In genomic region chr12:39632670-39633069, GRCh38 we compare ENCODE assay signal across 23 cellular contexts. TPM values are rescaled to one million over a fixed set of nuclear protein-coding genes. Genes with fewer than 3 reads are reported as not detected.
DNase-seq lines count a peak whose midpoint lies in the region; ATAC-seq and TF ChIP-seq lines count a peak whose summit lies in the region.
"Had no signal": no experiment of that assay in that cellular context is flagged by ENCODE, and none has a peak within 500 bp of the region (broad histone marks: within the 10 kb centered on the region; RNA-seq: fewer than 3 reads in every experiment).

No MANE protein-coding gene starts in this region.

- no peaks in the 10 kb centered on the region for H3K79me2 ChIP-seq in HCT116 (ENCODE audit: insufficient read depth, low read length)

- no peak overlapping the region for H3K4me2 ChIP-seq in HCT116 (ENCODE audit: low read length)
- H3K4me2 ChIP-seq: A549; BLaER1 treated with 17β-estradiol and CSF1 and Interleukin-3, amounts not matched to agents 10 nM and 100 nM; KMS-11; SK-N-SH had no signal

- TF ChIP-seq POLR2A in HCT116 (IDR thresholded peaks at IDR 0.05; ENCODE audit: borderline replicate concordance, extremely low read depth, insufficient read depth, insufficient read length): no peak

- TF ChIP-seq CTCF in BE2C (IDR thresholded peaks at IDR 0.05; ENCODE audit: low read depth, low read length): 0 out of 2 replicates have a peak, but pooled peaks have one; percentile 18
- peak in 1 of 3 experiments; percentile 29; a peak in 1 of 6 replicates for TF ChIP-seq CTCF in HCT116 (IDR thresholded peaks at IDR 0.05 in 2 of 3, conservative IDR thresholded peaks at IDR 0.05 in 1 of 3; ENCODE audit: borderline replicate concordance in 1 of 3, insufficient read depth in 1 of 3, low read depth in 2 of 3, low read length in 2 of 3)
- TF ChIP-seq CTCF in epithelial cell of esophagus (IDR thresholded peaks at IDR 0.05; ENCODE audit: insufficient read depth, low read depth, low read length, missing control alignments): peak; percentile 19
- TF ChIP-seq CTCF in lower lobe of right lung (IDR thresholded peaks at IDR 0.05): no peak

- no peaks in the 10 kb centered on the region for H3K9me2 ChIP-seq in HCT116 (ENCODE audit: insufficient read depth)
- H3K9me2 ChIP-seq: SK-N-SH had no signal

- no TSS peak for BruUV-seq in HCT116 (replicated peaks; lab: Mats Ljungman, UMichigan)

- H3K4me3 ChIP-seq in BE2C (ENCODE audit: low read depth, low read length): no peak overlapping the region
- H3K4me3 ChIP-seq in HCT116 (replicated peaks in 1 of 2; ENCODE audit: low read depth in 1 of 2, low read length in 2 of 2): no peak overlapping the region
- H3K4me3 ChIP-seq in epithelial cell of esophagus (ENCODE audit: low read length): no peak overlapping the region
- no peak overlapping the region for H3K4me3 ChIP-seq in lower lobe of right lung
- H3K4me3 ChIP-seq: A549; BLaER1 treated with 17β-estradiol and CSF1 and Interleukin-3, amounts not matched to agents 10 nM and 100 nM had no signal

- RAD21 ChIA-PET in HCT116 (lab: Charles Lee; ENCODE audit: low non-redundant PET in 1 of 2, low total read pairs in 2 of 2, uncharacterized antibody in 2 of 2, unreplicated experiment in 2 of 2): no interaction called here

- H3K9ac ChIP-seq in HCT116 (ENCODE audit: low read length): no peak overlapping the region
- H3K9ac ChIP-seq: BLaER1 treated with 17β-estradiol and CSF1 and Interleukin-3, amounts not matched to agents 10 nM and 100 nM; KMS-11; SK-N-SH had no signal

- no peak overlapping the region for H3K27ac ChIP-seq in HCT116 (ENCODE audit: low read depth, low read length)
- no peak overlapping the region for H3K27ac ChIP-seq in lower lobe of right lung
- H3K27ac ChIP-seq: A549; BLaER1 treated with 17β-estradiol and CSF1 and Interleukin-3, amounts not matched to agents 10 nM and 100 nM; KMS-11 had no signal

- H3K9me3 ChIP-seq in BE2C: no peaks in the 10 kb centered on the region
- H3K9me3 ChIP-seq in HCT116 (ENCODE audit: control insufficient read depth in 1 of 2, insufficient read depth in 1 of 2, low read depth in 1 of 2, low read length in 2 of 2): no peaks in the 10 kb centered on the region
- H3K9me3 ChIP-seq in lower lobe of right lung: no peaks in the 10 kb centered on the region
- H3K9me3 ChIP-seq: A549; BLaER1 treated with 17β-estradiol and CSF1 and Interleukin-3, amounts not matched to agents 10 nM and 100 nM; SK-N-SH had no signal

- peak; percentile 61; the same call in 1 of the 2 replicates for ATAC-seq in HCT116
- no peak for ATAC-seq in GM18867 (IDR thresholded peaks at IDR 0.05; ENCODE audit: unreplicated experiment)
- no peak for ATAC-seq in lower lobe of right lung
- ATAC-seq: A549 had no signal

- CTCF ChIA-PET in HCT116 (lab: Charles Lee): no interaction called here

- POLR2A ChIA-PET in HCT116 (lab: Charles Lee): no interaction called here

- H3K27me3 ChIP-seq in BE2C: no peaks in the 10 kb centered on the region
- no peaks in the 10 kb centered on the region for H3K27me3 ChIP-seq in HCT116 (ENCODE audit: insufficient read depth, low read length)
- H3K27me3 ChIP-seq in lower lobe of right lung (ENCODE audit: low read depth): no peaks in the 10 kb centered on the region
- H3K27me3 ChIP-seq: BLaER1 treated with 17β-estradiol and CSF1 and Interleukin-3, amounts not matched to agents 10 nM and 100 nM had no signal

- intact Hi-C loops in HCT116 (cut with micrococcal nuclease) (no loop called here), lower lobe of right lung (cut with DNase I) (no loop called here)

- H2AFZ ChIP-seq in HCT116 (ENCODE audit: low read depth, low read length, poor library complexity, severe bottlenecking): no peak overlapping the region

- H3K4me1 ChIP-seq in BE2C: no peaks in the 10 kb centered on the region
- H3K4me1 ChIP-seq in HCT116 (ENCODE audit: control insufficient read depth in 1 of 2, insufficient read depth in 2 of 2, low read length in 2 of 2): no peaks in the 10 kb centered on the region
- no peaks in the 10 kb centered on the region for H3K4me1 ChIP-seq in lower lobe of right lung
- H3K4me1 ChIP-seq: A549 had no signal

- DNase-seq in BE2C: no peak
- no peak for DNase-seq in HCT116 (ENCODE audit: low read depth, low spot score)
- peak; percentile 28 for DNase-seq in RKO (ENCODE audit: low spot score)
- peak; percentile 24 for DNase-seq in epithelial cell of esophagus (ENCODE audit: low read depth)
- DNase-seq in SKM-1 treated with dmso at 0.1 percent for 144 hours (lab: John Stamatoyannopoulos, UW; ENCODE audit: unreplicated experiment): no peak
- no peak for DNase-seq in NCI-H446 (lab: John Stamatoyannopoulos, UW)
- no peak for DNase-seq in lower lobe of right lung
- DNase-seq: DND-41, GOT3, NCI-H1092 treated with DMSO at 0.1 percent for 48 hours, NCI-H146, NCI-H2081, NCI-H2171 treated with DMSO at 0.1 percent for 48 hours, SHP77, SK-N-SH, T-helper 1 cell had no signal

- no peak for TF ChIP-seq RAD21 in HCT116 (IDR thresholded peaks at IDR 0.05; ENCODE audit: low read depth)

- H3K36me3 ChIP-seq in BE2C (no peaks in the 10 kb centered on the region), HCT116 (ENCODE audit: control insufficient read depth in 1 of 2, insufficient read depth in 2 of 2, low read length in 2 of 2) (no peaks in the 10 kb centered on the region), lower lobe of right lung (no peaks in the 10 kb centered on the region)
- H3K36me3 ChIP-seq: BLaER1 treated with 17β-estradiol and CSF1 and Interleukin-3, amounts not matched to agents 10 nM and 100 nM had no signal

- no peaks in the 10 kb centered on the region for H4K20me1 ChIP-seq in HCT116 (ENCODE audit: insufficient read depth)
- H4K20me1 ChIP-seq: BLaER1 treated with 17β-estradiol and CSF1 and Interleukin-3, amounts not matched to agents 10 nM and 100 nM had no signal

TF ChIP-seq in HCT116, 20 proteins besides CTCF, POLR2A, EP300 and RAD21 (continues in another document):
- TF ChIP-seq SIN3A (IDR thresholded peaks at IDR 0.05; ENCODE audit: low read depth) (no peak), EGR1 (IDR thresholded peaks at IDR 0.05; ENCODE audit: low read depth) (no peak), CBX3 (IDR thresholded peaks at IDR 0.05; ENCODE audit: low read depth) (no peak), MAX (IDR thresholded peaks at IDR 0.05) (no peak), FOSL1 (IDR thresholded peaks at IDR 0.05; ENCODE audit: low read depth) (no peak), SRF (IDR thresholded peaks at IDR 0.05; ENCODE audit: low read depth) (no peak), EZH2phosphoT487 (IDR thresholded peaks at IDR 0.05; ENCODE audit: borderline replicate concordance) (no peak), ZFX (IDR thresholded peaks at IDR 0.05) (no peak), SP1 (IDR thresholded peaks at IDR 0.05; ENCODE audit: low read depth) (no peak), YY1 (IDR thresholded peaks at IDR 0.05; ENCODE audit: extremely low read depth, insufficient replicate concordance, low read depth, low read length) (no peak), POLR2AphosphoS5 (IDR thresholded peaks at IDR 0.05; ENCODE audit: low read depth, low read length) (no peak), EZH2 (IDR thresholded peaks at IDR 0.05) (no peak), TCF7L2 (IDR thresholded peaks at IDR 0.05; ENCODE audit: borderline replicate concordance, extremely low read depth, insufficient read depth, insufficient read length) (no peak), JUND (IDR thresholded peaks at IDR 0.05) (no peak), ELF1 (IDR thresholded peaks at IDR 0.05; ENCODE audit: borderline replicate concordance, low read depth) (no peak), ZNF274 (IDR thresholded peaks at IDR 0.05; ENCODE audit: low read depth, low read length) (no peak), ATF3 (IDR thresholded peaks at IDR 0.05) (no peak), ZBTB33 (IDR thresholded peaks at IDR 0.05; ENCODE audit: extremely low read depth, insufficient replicate concordance, low read length) (no peak)

RNA-seq across cellular contexts. Expression of gene ABCD2, which starts 13.1 kb away (rescaled TPM):
- polyA plus RNA-seq in BE2C (2012; ENCODE audit: insufficient read depth, insufficient read length, low read depth): 3.8 TPM
- total RNA-seq in HCT116 (2021; ENCODE audit: unreplicated experiment) (not detected), lower lobe of right lung (0.47 TPM)
- polyA plus RNA-seq in HCT116 (2012): not detected in 2 replicates
- total RNA-seq: G401, HT-29, NCI-H460 had no signal

Comparison
In these comparisons a context has a peak if more than half of its experiments do, and no peak if none do; other contexts are left out.
1. DNase-seq: peak in RKO (single experiment) and epithelial cell of esophagus (single experiment); none in BE2C (single experiment), HCT116 (single experiment), SKM-1 treated with dmso at 0.1 percent for 144 hours (single experiment), NCI-H446 (0 of 2) and lower lobe of right lung (single experiment).